ENCODE assay signal across 21 cellular contexts in genomic region chr5:58378613-58379385, GRCh38.
DNase-seq lines count a peak whose midpoint lies in the region; FAIRE-seq and TF ChIP-seq lines count a peak whose summit lies in the region.
"Had no signal": no experiment of that assay in that cellular context is flagged by ENCODE, and none has a peak within 500 bp of the region (broad histone marks: within the 10 kb centered on the region; RNA-seq: fewer than 3 reads in every experiment).

No MANE protein-coding gene starts in this region.

- H2AFZ ChIP-seq in SK-N-SH (ENCODE audit: low read depth): no peak overlapping the region

- no peaks in the 10 kb centered on the region for H3K4me1 ChIP-seq in SK-N-SH (ENCODE audit: control insufficient read depth in 1 of 2, insufficient read depth in 2 of 2, low read depth in 1 of 2, low read length in 1 of 2)
- H3K4me1 ChIP-seq: Caco-2, SJCRH30 had no signal

- WGBS in SK-N-SH (ENCODE audit: low lambda C conversion rate): 56% methylated on average over 6 of the region's 6 CpGs

- TF ChIP-seq EP300 in SK-N-SH (IDR thresholded peaks at IDR 0.05; ENCODE audit: borderline replicate concordance in 1 of 2, low read depth in 1 of 2, low read length in 1 of 2): no peak

- POLR2A ChIA-PET in SK-N-SH (lab: Yijun Ruan, JAX): no interaction called here

- intact Hi-C loops in CD14-positive monocyte (cut with micrococcal nuclease): no loop called here

- CTCF ChIA-PET in SK-N-SH (lab: Yijun Ruan, JAX): interaction anchor here (1.6 kb wide), 1 partner anchor 1081 kb away, joined by 4 read pairs; no protein-coding TSS in a partner anchor

- no peaks in the 10 kb centered on the region for H3K9me2 ChIP-seq in SK-N-SH

- H3K36me3 Mint-ChIP-seq in CD14-positive monocyte: no peaks in the 10 kb centered on the region
- H3K36me3 Mint-ChIP-seq: CD8-positive, alpha-beta T cell had no signal

- TF ChIP-seq CTCF in bronchial epithelial cell (IDR thresholded peaks at IDR 0.05; ENCODE audit: insufficient read depth, low read length, severe bottlenecking): no peak
- no peak for TF ChIP-seq CTCF in fibroblast of the aortic adventitia (IDR thresholded peaks at IDR 0.05; ENCODE audit: insufficient read depth, low read length)
- no peak for TF ChIP-seq CTCF in CD14-positive monocyte (IDR thresholded peaks at IDR 0.05)
- no peak for TF ChIP-seq CTCF in SK-N-SH (IDR thresholded peaks at IDR 0.05)

- peaks cover 13 to 42% (median 25%) of the 10 kb centered on the region in 7 donors for H3K9me3 Mint-ChIP-seq in CD14-positive monocyte

- no peak overlapping the region for H3K4me2 ChIP-seq in SK-N-SH

- no peak for FAIRE-seq in bronchial epithelial cell (lab: Jason Lieb, UNC)
- FAIRE-seq: GM12892 had no signal

- H3K36me3 ChIP-seq in bronchial epithelial cell (ENCODE audit: control insufficient read depth, insufficient read depth, low read length) (no peaks in the 10 kb centered on the region), SK-N-SH (replicated peaks in 1 of 2; ENCODE audit: control insufficient read depth in 1 of 2, insufficient read depth in 2 of 2, low read length in 1 of 2) (no peaks in the 10 kb centered on the region)
- H3K36me3 ChIP-seq: SJCRH30 had no signal

- H3K9ac ChIP-seq in SK-N-SH: no peak overlapping the region

- H3F3A ChIP-seq in SK-N-SH (replicated peaks; ENCODE audit: insufficient read depth): no peaks in the 10 kb centered on the region

- H3K27ac ChIP-seq in SK-N-SH (ENCODE audit: low read depth in 2 of 2, low read length in 1 of 2): no peak overlapping the region
- H3K27ac ChIP-seq: SJCRH30 had no signal

- H3K4me1 Mint-ChIP-seq in CD14-positive monocyte: no peaks in the 10 kb centered on the region
- H3K4me1 Mint-ChIP-seq: H9 had no signal

- no peak for TF ChIP-seq RAD21 in SK-N-SH (IDR thresholded peaks at IDR 0.05; ENCODE audit: low read length)

- H3K79me2 ChIP-seq in SK-N-SH (ENCODE audit: insufficient read depth): no peaks in the 10 kb centered on the region

- no peak overlapping the region for H3K4me3 Mint-ChIP-seq in CD14-positive monocyte
- H3K4me3 Mint-ChIP-seq: CD8-positive, alpha-beta T cell; H9 had no signal

- H3K27me3 Mint-ChIP-seq in CD14-positive monocyte (ENCODE audit: low read depth in 3 of 3): peaks cover 0 to 4% (median 0%) of the 10 kb centered on the region in 3 donors

- H3K27me3 ChIP-seq in bronchial epithelial cell (ENCODE audit: control insufficient read depth, insufficient read depth, low read length) (no peaks in the 10 kb centered on the region), SK-N-SH (ENCODE audit: insufficient read depth) (no peaks in the 10 kb centered on the region)
- H3K27me3 ChIP-seq: SJCRH30 had no signal

- H3K4me3 ChIP-seq in bronchial epithelial cell (ENCODE audit: low read depth, low read length): no peak overlapping the region
- no peak overlapping the region for H3K4me3 ChIP-seq in fibroblast of the aortic adventitia (ENCODE audit: low read depth, low read length)
- H3K4me3 ChIP-seq in SK-N-SH (ENCODE audit: low read depth in 2 of 2, low read length in 1 of 2): no peak overlapping the region
- H3K4me3 ChIP-seq: SJCRH30 had no signal

- H3K27ac Mint-ChIP-seq in CD14-positive monocyte: no peak overlapping the region
- H3K27ac Mint-ChIP-seq: CD8-positive, alpha-beta T cell; H9 had no signal

- no peaks in the 10 kb centered on the region for H4K20me1 ChIP-seq in SK-N-SH (ENCODE audit: insufficient read depth)

- peaks cover 18% of the 10 kb centered on the region for H3K9me3 ChIP-seq in SK-N-SH

- DNase-seq in HT1080 (ENCODE audit: low read depth) (peak; percentile 67), bronchial epithelial cell (ENCODE audit: low read depth) (peak; percentile 36), fibroblast of the aortic adventitia (ENCODE audit: low read depth) (peak; percentile 7), CD14-positive monocyte (ENCODE audit: low spot score) (no peak), iPS-NIHi7 (ENCODE audit: extremely low spot score) (no peak), SK-N-SH (no peak), NCI-H2227 treated with DMSO at 0.1 percent for 48 hours (lab: John Stamatoyannopoulos, UW) (no peak)
- DNase-seq: C1 segment of cervical spinal cord; Caco-2; CD8-positive, alpha-beta T cell; EL; H9; Karpas-422; NCI-H1092 treated with DMSO at 0.1 percent for 48 hours; NCI-H1436 treated with DMSO at 0.1 percent for 48 hours; NCI-H187 treated with DMSO at 0.1 percent for 48 hours; NCI-H2171 treated with DMSO at 0.1 percent for 48 hours; NCI-H524; NCI-H774; SJCRH30 had no signal

TF ChIP-seq in SK-N-SH, 30 proteins besides CTCF, POLR2A, EP300 and RAD21:
- TF ChIP-seq NFIC (IDR thresholded peaks at IDR 0.05; ENCODE audit: borderline replicate concordance): no peak
- TF ChIP-seq USF2 (IDR thresholded peaks at IDR 0.05; ENCODE audit: borderline replicate concordance, low read depth, low read length): no peak
- TF ChIP-seq MEF2A (IDR thresholded peaks at IDR 0.05; ENCODE audit: borderline replicate concordance, low read depth): no peak
- TF ChIP-seq FOXM1 (IDR thresholded peaks at IDR 0.05; ENCODE audit: low read depth): no peak
- no peak for TF ChIP-seq RFX5 (IDR thresholded peaks at IDR 0.05; ENCODE audit: low read length)
- TF ChIP-seq FOSL2 (IDR thresholded peaks at IDR 0.05; ENCODE audit: borderline replicate concordance, low read depth): no peak
- no peak for TF ChIP-seq ZBTB33 (IDR thresholded peaks at IDR 0.05; ENCODE audit: borderline replicate concordance, low read depth)

Comparison
In these comparisons a context has a peak if more than half of its experiments do, and no peak if none do; other contexts are left out.
1. DNase-seq: peak in HT1080 (single experiment), bronchial epithelial cell (single experiment) and fibroblast of the aortic adventitia (single experiment); none in CD14-positive monocyte (single experiment), iPS-NIHi7 (single experiment), SK-N-SH (single experiment) and NCI-H2227 treated with DMSO at 0.1 percent for 48 hours (single experiment).